In genomic region chr9:128972956-128973355, GRCh38 we compare ENCODE assay signal across 19 cellular contexts. TPM values are rescaled to one million over a fixed set of nuclear protein-coding genes. Genes with fewer than 3 reads are reported as not detected.
DNase-seq lines count a peak whose midpoint lies in the region; ATAC-seq, FAIRE-seq and TF ChIP-seq lines count a peak whose summit lies in the region.
"Had no signal": no experiment of that assay in that cellular context is flagged by ENCODE, and none has a peak within 500 bp of the region (broad histone marks: within the 10 kb centered on the region; RNA-seq: fewer than 3 reads in every experiment).

No MANE protein-coding gene starts in this region.

- H3F3A ChIP-seq in GM23248 (ENCODE audit: insufficient read depth): peaks cover 31% of the 10 kb centered on the region

- no peak for TF ChIP-seq CTCF in endothelial cell of umbilical vein (IDR thresholded peaks at IDR 0.05; ENCODE audit: extremely low read depth in 1 of 2, insufficient read depth in 1 of 2, low read depth in 1 of 2, low read length in 2 of 2)
- TF ChIP-seq CTCF in nephron progenitor cell (IDR thresholded peaks at IDR 0.05): no peak
- no peak for TF ChIP-seq CTCF in gastrocnemius medialis (IDR thresholded peaks at IDR 0.05 in 4 of 5, conservative IDR thresholded peaks at IDR 0.05 in 1 of 5)

- in situ Hi-C loops in GM23248 (cut with MboI) (no loop called here), gastrocnemius medialis (cut with MboI; ENCODE audit: low sequenced_read_pairs in 4 of 4) (no loop called here)

- FAIRE-seq in endothelial cell of umbilical vein (lab: Jason Lieb, UNC): peak; percentile 83
- FAIRE-seq: endometrium, G401.6, GM18507 had no signal

- TF ChIP-seq POLR2A in endothelial cell of umbilical vein (IDR thresholded peaks at IDR 0.05; ENCODE audit: low read depth, low read length): no peak
- TF ChIP-seq POLR2A in gastrocnemius medialis (IDR thresholded peaks at IDR 0.05): no peak

- peak overlapping the region; percentile 46 for H3K27ac ChIP-seq in GM23248
- no peak overlapping the region for H3K27ac ChIP-seq in endothelial cell of umbilical vein (ENCODE audit: insufficient read depth, low read depth, low read length)
- H3K27ac ChIP-seq in gastrocnemius medialis: no peak overlapping the region
- H3K27ac ChIP-seq: neutrophil had no signal

- H3K9me3 Mint-ChIP-seq in nephron progenitor cell: no peaks in the 10 kb centered on the region
- H3K9me3 Mint-ChIP-seq: brain, GM23338, memory B cell had no signal

- 1 to 8% methylated on average over 4 of the region's 4 CpGs for WGBS in GM23248 (ENCODE audit: low coverage in 1 of 2, low lambda C conversion rate in 2 of 2, missing lambda C conversion rate in 2 of 2), 2 experiments

- POLR2A ChIA-PET in endothelial cell of umbilical vein (lab: Charles Lee): no interaction called here

- H3K9ac ChIP-seq in GM23248 (no peak overlapping the region), endothelial cell of umbilical vein (replicated peaks; ENCODE audit: extremely low read depth, insufficient read depth, low read length) (no peak overlapping the region)

- no peaks in the 10 kb centered on the region for H3K9me2 ChIP-seq in GM23248 (ENCODE audit: insufficient read depth)

- intact Hi-C loops in endothelial cell of umbilical vein (cut with micrococcal nuclease) (no loop called here), gastrocnemius medialis (cut with DNase I; ENCODE audit: low total_unique reads) (no loop called here)

- H3K36me3 ChIP-seq in GM23248 (ENCODE audit: low read depth) (peaks cover 31% of the 10 kb centered on the region), endothelial cell of umbilical vein (ENCODE audit: control insufficient read depth in 2 of 2, extremely low read depth in 1 of 2, insufficient read depth in 2 of 2, low read length in 2 of 2) (peaks cover 3 to 18% of the 10 kb centered on the region in 2 experiments), gastrocnemius medialis (peaks cover 0 to 87% of the 10 kb centered on the region in 2 donors)

- peak; percentile 88 for DNase-seq in GM23248
- DNase-seq in RPMI7951 (ENCODE audit: low read depth): peak; percentile 50
- DNase-seq in endothelial cell of umbilical vein (ENCODE audit: low read depth, low spot score): peak; percentile 20
- no peak for DNase-seq in nephron progenitor cell
- no peak for DNase-seq in C1 segment of cervical spinal cord (lab: John Stamatoyannopoulos, UW)
- no peak for DNase-seq in gastrocnemius medialis
- DNase-seq: activated CD4-positive, alpha-beta T cell treated with anti-CD3 and anti-CD28 coated beads, Interleukin-2, amount 50 U/mL, for 4 hours; NCI-H1930; NCI-H69; stimulated activated naive CD8-positive, alpha-beta T cell treated with anti-CD3 and anti-CD28 coated beads, Interleukin-15, Interleukin-2, amounts not matched to agents 100 U/mL and 50 U/mL, for 24 hours had no signal

- peaks cover 16% of the 10 kb centered on the region for H3K4me1 ChIP-seq in GM23248 (ENCODE audit: insufficient read depth)
- H3K4me1 ChIP-seq in endothelial cell of umbilical vein (ENCODE audit: control insufficient read depth, extremely low read depth, insufficient read depth, low read length): no peaks in the 10 kb centered on the region
- H3K4me1 ChIP-seq in gastrocnemius medialis: no peaks in the 10 kb centered on the region

- no peak overlapping the region for H3K4me3 Mint-ChIP-seq in nephron progenitor cell
- H3K4me3 Mint-ChIP-seq: brain, GM23338, memory B cell had no signal

- CTCF ChIA-PET in endothelial cell of umbilical vein (lab: Charles Lee): interaction anchor here (1.2 kb wide), 1 partner anchor 16 kb away, joined by 3 read pairs; no protein-coding TSS in a partner anchor

- no peaks in the 10 kb centered on the region for H3K9me1 ChIP-seq in endothelial cell of umbilical vein (replicated peaks; ENCODE audit: control insufficient read depth, extremely low read depth, insufficient read depth, low read length)

- H3K9me3 ChIP-seq in GM23248 (ENCODE audit: low read depth) (no peaks in the 10 kb centered on the region), endothelial cell of umbilical vein (replicated peaks; ENCODE audit: control insufficient read depth, insufficient read depth, low read length) (no peaks in the 10 kb centered on the region), gastrocnemius medialis (no peaks in the 10 kb centered on the region)
- H3K9me3 ChIP-seq: neutrophil had no signal

- no peak for ATAC-seq in GM19395 (IDR thresholded peaks at IDR 0.05; ENCODE audit: unreplicated experiment)
- no peak for ATAC-seq in GM18519 (IDR thresholded peaks at IDR 0.05; ENCODE audit: low FRiP score, unreplicated experiment)
- ATAC-seq in gastrocnemius medialis: no peak
- ATAC-seq: GM23338; stimulated activated naive CD8-positive, alpha-beta T cell treated with anti-CD3 and anti-CD28 coated beads, Interleukin-15, Interleukin-2, amounts not matched to agents 100 U/mL and 50 U/mL, for 24 hours had no signal

- H3K36me3 Mint-ChIP-seq in nephron progenitor cell (ENCODE audit: low read depth): peaks cover 73% of the 10 kb centered on the region

- no TSS peak for BruUV-seq in endothelial cell of umbilical vein (replicated peaks; lab: Mats Ljungman, UMichigan)

- peak overlapping the region; percentile 83 for H3K27ac Mint-ChIP-seq in nephron progenitor cell
- H3K27ac Mint-ChIP-seq: brain, GM23338, memory B cell had no signal

- no peaks in the 10 kb centered on the region for H3K4me1 Mint-ChIP-seq in nephron progenitor cell
- H3K4me1 Mint-ChIP-seq: brain, GM23338, memory B cell had no signal

- no peak overlapping the region for H2AFZ ChIP-seq in GM23248
- no peak overlapping the region for H2AFZ ChIP-seq in endothelial cell of umbilical vein (ENCODE audit: low read depth, low read length)
- H2AFZ ChIP-seq: GM23338 had no signal

- H3K4me3 ChIP-seq in GM23248 (0 out of 2 replicates have a peak overlapping the region, but pooled peaks have one; percentile 30), endothelial cell of umbilical vein (replicated peaks in 1 of 3; ENCODE audit: insufficient read depth in 1 of 3, low read depth in 1 of 3, low read length in 3 of 3) (no peak overlapping the region), gastrocnemius medialis (no peak overlapping the region)
- H3K4me3 ChIP-seq: GM23338 had no signal

- H3K79me2 ChIP-seq in GM23248 (ENCODE audit: insufficient read depth) (no peaks in the 10 kb centered on the region), endothelial cell of umbilical vein (ENCODE audit: control insufficient read depth, insufficient read depth, low read length) (no peaks in the 10 kb centered on the region)

- H3K27me3 Mint-ChIP-seq in nephron progenitor cell (ENCODE audit: low read depth, poor library complexity): no peaks in the 10 kb centered on the region
- H3K27me3 Mint-ChIP-seq: brain, memory B cell had no signal

- H4K20me1 ChIP-seq in GM23248 (ENCODE audit: insufficient read depth) (no peaks in the 10 kb centered on the region), endothelial cell of umbilical vein (replicated peaks; ENCODE audit: control insufficient read depth, extremely low read depth, insufficient read depth, low read length) (no peaks in the 10 kb centered on the region)

- dilution Hi-C loops in endothelial cell of umbilical vein (cut with MboI; ENCODE audit: extremely low pct_ligation_motif_present, low sequenced_read_pairs): no loop called here

- H3K4me2 ChIP-seq in GM23248 (ENCODE audit: unreplicated experiment) (peak overlapping the region; percentile 30), endothelial cell of umbilical vein (ENCODE audit: insufficient read depth, low read length) (no peak overlapping the region)
- H3K4me2 ChIP-seq: GM23338 had no signal

- H3K27me3 ChIP-seq in GM23248 (replicated peaks; ENCODE audit: insufficient read depth): no peaks in the 10 kb centered on the region
- H3K27me3 ChIP-seq in endothelial cell of umbilical vein (ENCODE audit: control insufficient read depth in 2 of 2, insufficient read depth in 2 of 2, low read length in 2 of 2): no peaks in the 10 kb centered on the region
- no peaks in the 10 kb centered on the region for H3K27me3 ChIP-seq in gastrocnemius medialis
- H3K27me3 ChIP-seq: neutrophil had no signal

RNA-seq across cellular contexts. Expression of gene NUP188, which starts 25.5 kb away (rescaled TPM):
- 45.9 and 57.0 TPM in 2 replicates for total RNA-seq in GM23248 (2014; rRNA removed; shearing (Covaris generic))
- polyA plus RNA-seq in GM23248 (2016; fragmentation: Nextera tagmentation; extraction: Ambion mirVana) (24.9 and 25.7 TPM in 2 replicates), endothelial cell of umbilical vein (62.7 TPM in 2 replicates)
- 28.9 and 33.4 TPM in 2 replicates for total RNA-seq in RPMI7951 (2014; rRNA removed; shearing (Covaris generic))
- total RNA-seq in endothelial cell of umbilical vein (62.1 and 66.2 TPM in 2 replicates), gastrocnemius medialis (10 to 100 TPM; 24.7 to 59.7 (median 30.3) TPM)
- 46.2 and 57.1 TPM in 2 replicates for polyA plus RNA-seq in endothelial cell of umbilical vein (2011; cell fraction: cytosol; rRNA removed)
- 105 and 115 TPM in 2 replicates for polyA plus RNA-seq in endothelial cell of umbilical vein (2011; cell fraction: nucleus; rRNA removed)
- polyA plus RNA-seq in endothelial cell of umbilical vein (2012): 43.7 and 48.4 TPM in 2 replicates
- 198 and 201 TPM in 2 replicates for polyA minus RNA-seq in endothelial cell of umbilical vein
- polyA minus RNA-seq in endothelial cell of umbilical vein (2011; cell fraction: cytosol; rRNA and poly(A)+ RNA removed): 180 TPM
- polyA minus RNA-seq in endothelial cell of umbilical vein (2011; cell fraction: nucleus; rRNA and poly(A)+ RNA removed): 102 and 120 TPM in 2 replicates

RNA-seq across cellular contexts. Expression of gene DOLK, which starts 25.6 kb away (rescaled TPM):
- total RNA-seq in GM23248 (2014; rRNA removed; shearing (Covaris generic)): 31.1 and 36.1 TPM in 2 replicates
- polyA plus RNA-seq in GM23248 (2016; fragmentation: Nextera tagmentation; extraction: Ambion mirVana): 29.6 and 31.7 TPM in 2 replicates
- 16.1 and 16.2 TPM in 2 replicates for total RNA-seq in RPMI7951 (2014; rRNA removed; shearing (Covaris generic))
- 18.8 and 22.3 TPM in 2 replicates for total RNA-seq in endothelial cell of umbilical vein
- 59.8 and 71.6 TPM in 2 replicates for polyA plus RNA-seq in endothelial cell of umbilical vein
- 26.2 and 27.5 TPM in 2 replicates for polyA plus RNA-seq in endothelial cell of umbilical vein (2011; cell fraction: cytosol; rRNA removed)
- polyA plus RNA-seq in endothelial cell of umbilical vein (2011; cell fraction: nucleus; rRNA removed): 13.3 and 13.6 TPM in 2 replicates
- polyA plus RNA-seq in endothelial cell of umbilical vein (2012): 22.6 and 24.8 TPM in 2 replicates
- 68.3 and 77.7 TPM in 2 replicates for polyA minus RNA-seq in endothelial cell of umbilical vein
- polyA minus RNA-seq in endothelial cell of umbilical vein (2011; cell fraction: cytosol; rRNA and poly(A)+ RNA removed): 17.3 TPM
- 15.5 and 18.1 TPM in 2 replicates for polyA minus RNA-seq in endothelial cell of umbilical vein (2011; cell fraction: nucleus; rRNA and poly(A)+ RNA removed)
- 10 to 100 TPM in 1 of 4 donors, 1 to 10 TPM in 3; 6.5 to 11.8 (median 6.6) TPM for total RNA-seq in gastrocnemius medialis

RNA-seq across cellular contexts. Expression of gene PHYHD1, which starts 52.2 kb away (rescaled TPM):
- total RNA-seq in GM23248 (2014; rRNA removed; shearing (Covaris generic)): 4.4 and 4.7 TPM in 2 replicates
- polyA plus RNA-seq in GM23248 (2016; fragmentation: Nextera tagmentation; extraction: Ambion mirVana) (7.4 and 8.6 TPM in 2 replicates), endothelial cell of umbilical vein (1.1 and 1.8 TPM in 2 replicates)
- 1.7 and 1.8 TPM in 2 replicates for total RNA-seq in RPMI7951 (2014; rRNA removed; shearing (Covaris generic))
- total RNA-seq in endothelial cell of umbilical vein (0.30 and 1.8 TPM in 2 replicates), gastrocnemius medialis (10 to 100 TPM in 3 of 4 donors, 1 to 10 TPM in 1; 9.5 to 39.3 (median 30.3) TPM)
- polyA plus RNA-seq in endothelial cell of umbilical vein (2011; cell fraction: cytosol; rRNA removed): 0.77 and 1.2 TPM in 2 replicates
- polyA plus RNA-seq in endothelial cell of umbilical vein (2011; cell fraction: nucleus; rRNA removed): 2.7 and 3.0 TPM in 2 replicates
- polyA plus RNA-seq in endothelial cell of umbilical vein (2012): not detected in 2 replicates
- 0.28 and 1.3 TPM in 2 replicates for polyA minus RNA-seq in endothelial cell of umbilical vein
- polyA minus RNA-seq in endothelial cell of umbilical vein (2011; cell fraction: cytosol; rRNA and poly(A)+ RNA removed): not detected
- 1.6 and 1.7 TPM in 2 replicates for polyA minus RNA-seq in endothelial cell of umbilical vein (2011; cell fraction: nucleus; rRNA and poly(A)+ RNA removed)

RNA-seq across cellular contexts. Expression of gene SH3GLB2, which starts 55.2 kb away (rescaled TPM):
- 57.3 and 84.9 TPM in 2 replicates for total RNA-seq in GM23248 (2014; rRNA removed; shearing (Covaris generic))
- polyA plus RNA-seq in GM23248 (2016; fragmentation: Nextera tagmentation; extraction: Ambion mirVana): 27.7 and 30.9 TPM in 2 replicates
- 25.2 and 28.2 TPM in 2 replicates for total RNA-seq in RPMI7951 (2014; rRNA removed; shearing (Covaris generic))
- total RNA-seq in endothelial cell of umbilical vein: 55.8 and 58.8 TPM in 2 replicates
- polyA plus RNA-seq in endothelial cell of umbilical vein: 77.5 and 91.9 TPM in 2 replicates
- polyA plus RNA-seq in endothelial cell of umbilical vein (2011; cell fraction: cytosol; rRNA removed): 39.7 and 56.0 TPM in 2 replicates
- polyA plus RNA-seq in endothelial cell of umbilical vein (2011; cell fraction: nucleus; rRNA removed): 277 and 325 TPM in 2 replicates
- 39.9 and 52.4 TPM in 2 replicates for polyA plus RNA-seq in endothelial cell of umbilical vein (2012)
- 26.6 and 38.9 TPM in 2 replicates for polyA minus RNA-seq in endothelial cell of umbilical vein
- polyA minus RNA-seq in endothelial cell of umbilical vein (2011; cell fraction: cytosol; rRNA and poly(A)+ RNA removed): 84.7 TPM
- 27.8 and 31.7 TPM in 2 replicates for polyA minus RNA-seq in endothelial cell of umbilical vein (2011; cell fraction: nucleus; rRNA and poly(A)+ RNA removed)
- total RNA-seq in gastrocnemius medialis: 10 to 100 TPM; 33.6 to 55.1 (median 44.1) TPM

Comparison
In these comparisons a context has a peak if more than half of its experiments do, and no peak if none do; other contexts are left out.
1. DNase-seq: peak in GM23248 (single experiment), RPMI7951 (single experiment) and endothelial cell of umbilical vein (single experiment); none in nephron progenitor cell (single experiment), C1 segment of cervical spinal cord (0 of 14) and gastrocnemius medialis (0 of 2).